ENCODE assay signal across 8 cellular contexts in genomic region chr1:44672254-44672955, GRCh38. TPM values are rescaled to one million over a fixed set of nuclear protein-coding genes. Genes with fewer than 3 reads are reported as not detected.
A peak's percentile ranks its signal among the peaks of the same experiment; 100 is the strongest.
DNase-seq lines count a peak whose midpoint lies in the region; ATAC-seq and TF ChIP-seq lines count a peak whose summit lies in the region.

No MANE protein-coding gene starts in this region.

- 72% methylated on average over 13 of the region's 13 CpGs for WGBS in prostate gland

- intact Hi-C loops in prostate gland (cut with DNase I) = no loop called here

- H3K4me1 ChIP-seq in RWPE2 (ENCODE audit: insufficient read depth, poor library complexity, severe bottlenecking) (peaks cover 19% of the 10 kb centered on the region), prostate gland (replicated peaks) (peaks cover 7% of the 10 kb centered on the region)

- no peak for ATAC-seq in RWPE2 (ENCODE audit: low read depth)

- H3K27me3 ChIP-seq in RWPE2 (ENCODE audit: insufficient read depth, poor library complexity, severe bottlenecking) (no peaks in the 10 kb centered on the region), prostate gland (replicated peaks; ENCODE audit: insufficient read depth) (no peaks in the 10 kb centered on the region)

- no peak overlapping the region for H3K4me3 ChIP-seq in RWPE2 (ENCODE audit: severe bottlenecking)
- no peak overlapping the region for H3K4me3 ChIP-seq in epithelial cell of esophagus (ENCODE audit: low read length)
- H3K4me3 ChIP-seq in prostate gland = no peak overlapping the region

- peak; percentile 21 for TF ChIP-seq POLR2A in GM19193 (IDR thresholded peaks at IDR 0.05; ENCODE audit: extremely low read depth, insufficient read depth, insufficient read length)
- no peak for TF ChIP-seq POLR2A in prostate gland (IDR thresholded peaks at IDR 0.05)
- no peak for TF ChIP-seq POLR2A in erythroblast (IDR thresholded peaks at IDR 0.05; ENCODE audit: low read length)

- no peaks in the 10 kb centered on the region for H3K9me3 ChIP-seq in RWPE2 (ENCODE audit: severe bottlenecking)
- no peaks in the 10 kb centered on the region for H3K9me3 ChIP-seq in prostate gland

- DNase-seq in RWPE2 (ENCODE audit: low spot score) (no peak), epithelial cell of esophagus (ENCODE audit: low read depth) (peak; percentile 70), prostate gland (ENCODE audit: low spot score) (no peak), HT-29 (ENCODE audit: low spot score) (no peak), NK-92 (lab: John Stamatoyannopoulos, UW; ENCODE audit: unreplicated experiment) (no peak), erythroblast (lab: John Stamatoyannopoulos, UW) (no peak)
- no peak for DNase-seq in effector CD8-positive, alpha-beta T cell (lab: John Stamatoyannopoulos, UW)

- TF ChIP-seq CTCF in RWPE2 (IDR thresholded peaks at IDR 0.05; ENCODE audit: poor library complexity, severe bottlenecking) (no peak), epithelial cell of esophagus (IDR thresholded peaks at IDR 0.05; ENCODE audit: insufficient read depth, low read depth, low read length, missing control alignments) (no peak), prostate gland (IDR thresholded peaks at IDR 0.05) (no peak)

- H3K27ac ChIP-seq in RWPE2 (ENCODE audit: poor library complexity, severe bottlenecking) (peak overlapping the region; percentile 55), prostate gland (peak overlapping the region; percentile 24 to 96)

- H3K36me3 ChIP-seq in RWPE2 (ENCODE audit: low read depth) (no peaks in the 10 kb centered on the region), prostate gland (no peaks in the 10 kb centered on the region)

RNA-seq across cellular contexts. Expression of gene TMEM53, which starts 1.9 kb away (rescaled TPM):
- total RNA-seq in prostate gland = 1 to 10 TPM; 2.7 to 6.9 TPM
- 19.5 and 27.5 TPM in 2 replicates for total RNA-seq in HT-29 (2014; rRNA removed; shearing (Covaris generic))

RNA-seq across cellular contexts. Expression of gene ARMH1, which starts 2.1 kb away (rescaled TPM):
- 1 to 10 TPM; 1.0 to 3.6 TPM for total RNA-seq in prostate gland
- 0.15 and 0.99 TPM in 2 replicates for total RNA-seq in HT-29 (2014; rRNA removed; shearing (Covaris generic))

RNA-seq across cellular contexts. Expression of gene RNU5D-1, which starts 58.6 kb away (rescaled TPM):
- total RNA-seq in prostate gland = not detected
- total RNA-seq in HT-29 (2014; rRNA removed; shearing (Covaris generic)) = not detected in 2 replicates
